Comparison of ENCODE assay signal across 23 cellular contexts in the genomic region with DNA sequence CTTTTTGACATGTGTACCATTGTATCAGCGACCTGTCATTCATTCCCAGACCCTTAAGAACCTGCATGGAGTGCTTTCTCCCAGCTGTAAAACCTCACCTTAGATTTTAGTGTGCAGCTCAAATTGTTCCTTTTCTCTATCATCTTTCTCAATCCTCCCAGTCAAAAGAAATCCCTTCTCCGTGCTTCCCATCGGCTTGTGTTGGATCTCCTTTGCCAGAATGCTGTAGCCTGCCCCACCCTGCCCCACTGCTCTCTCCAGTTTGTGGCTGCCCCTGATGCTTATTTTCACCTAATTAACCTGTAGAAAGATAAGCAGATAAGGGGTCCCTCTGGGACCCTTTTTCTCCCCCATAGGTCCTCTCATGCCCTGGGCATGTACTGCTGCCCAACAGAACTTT.
"Had no signal": no experiment of that assay in that cellular context is flagged by ENCODE, and none has a peak within 500 bp of the region (broad histone marks: within the 10 kb centered on the region; RNA-seq: fewer than 3 reads in every experiment).

No MANE protein-coding gene starts in this region.

- H3K4me1 Mint-ChIP-seq: immature natural killer cell had no signal

- H3K4me3 Mint-ChIP-seq: activated CD4-positive, alpha-beta T cell treated with anti-CD3 and anti-CD28 coated beads, Interleukin-2, amount 10 ng/mL, durations not matched to agents 7 days and 5 days; activated naive CD4-positive, alpha-beta T cell treated with anti-CD3 and anti-CD28 coated beads, Interleukin-2, amount 10 ng/mL, durations not matched to agents 7 days and 5 days; dendritic cell treated with granulocyte-macrophage colony-stimulating factor and Interleukin-4, amounts not matched to agents 40 ng/mL and 50 ng/mL, for 4 days; immature natural killer cell; memory B cell; natural killer cell; T-helper 1 cell treated with Interleukin-12 subunit alpha and Interleukin-12 subunit beta and Interleukin-4 antibody, amounts not matched to agents 30 μg/mL and 1 μg/mL, for 36 hours had no signal

- H3K9me3 Mint-ChIP-seq: activated CD4-positive, alpha-beta T cell treated with anti-CD3 and anti-CD28 coated beads, Interleukin-2, amount 10 ng/mL, durations not matched to agents 7 days and 5 days; activated naive CD4-positive, alpha-beta T cell treated with anti-CD3 and anti-CD28 coated beads, Interleukin-2, amount 10 ng/mL, durations not matched to agents 7 days and 5 days; immature natural killer cell; memory B cell; natural killer cell; T-helper 1 cell treated with Interleukin-12 subunit alpha and Interleukin-12 subunit beta and Interleukin-4 antibody, amounts not matched to agents 30 μg/mL and 1 μg/mL, for 36 hours had no signal

- H3K27me3 ChIP-seq: ascending aorta, breast epithelium, esophagus squamous epithelium, tibial artery had no signal

- H3K27ac Mint-ChIP-seq: activated CD4-positive, alpha-beta T cell treated with anti-CD3 and anti-CD28 coated beads, Interleukin-2, amount 10 ng/mL, durations not matched to agents 7 days and 5 days; activated naive CD4-positive, alpha-beta T cell treated with anti-CD3 and anti-CD28 coated beads, Interleukin-2, amount 10 ng/mL, durations not matched to agents 7 days and 5 days; dendritic cell treated with granulocyte-macrophage colony-stimulating factor and Interleukin-4, amounts not matched to agents 40 ng/mL and 50 ng/mL, for 4 days; immature natural killer cell; memory B cell; natural killer cell; T-helper 1 cell treated with Interleukin-12 subunit alpha and Interleukin-12 subunit beta and Interleukin-4 antibody, amounts not matched to agents 30 μg/mL and 1 μg/mL, for 36 hours had no signal

- DNase-seq: activated CD4-positive, alpha-beta T cell treated with anti-CD3 and anti-CD28 coated beads, Interleukin-2, amount 10 ng/mL, durations not matched to agents 7 days and 5 days; activated CD8-positive, alpha-beta memory T cell treated with anti-CD3 and anti-CD28 coated beads for 24 hours; activated CD8-positive, alpha-beta memory T cell treated with anti-CD3 and anti-CD28 coated beads, Interleukin-2, amount 50 U/mL, for 48 hours; activated effector memory CD4-positive, alpha-beta T cell treated with Interleukin-2 at 50 U/mL for 16 hours; activated naive CD4-positive, alpha-beta T cell treated with anti-CD3 and anti-CD28 coated beads, Interleukin-2, amount 10 ng/mL, durations not matched to agents 7 days and 5 days; activated T-cell treated with anti-CD3 and anti-CD28 coated beads, Interleukin-2, amount 50 U/mL, for 48 hours; effector CD8-positive, alpha-beta T cell; esophagus squamous epithelium; immature natural killer cell; natural killer cell; nucleus accumbens; posterior cingulate gyrus; retina; stimulated activated CD8-positive, alpha-beta memory T cell treated with anti-CD3 and anti-CD28 coated beads, Interleukin-4, amount 100 ng/mL, for 48 hours; stimulated activated naive CD4-positive, alpha-beta T cell treated with Interleukin-2 at 50 U/mL for 16 hours; substantia nigra; tibial artery had no signal

- H3K9me3 ChIP-seq: ascending aorta, breast epithelium, esophagus squamous epithelium, tibial artery had no signal

- ATAC-seq: activated CD4-positive, CD25-positive, alpha-beta regulatory T cell treated with anti-CD3 and anti-CD28 coated beads, Interleukin-2, amount 50 U/mL, for 24 hours; natural killer cell had no signal

- H3K27ac ChIP-seq: breast epithelium, esophagus squamous epithelium had no signal

- H3K4me1 ChIP-seq: breast epithelium, esophagus squamous epithelium had no signal

- H3K4me3 ChIP-seq: ascending aorta, breast epithelium, esophagus squamous epithelium, tibial artery had no signal

- H3K27me3 Mint-ChIP-seq: activated CD4-positive, alpha-beta T cell treated with anti-CD3 and anti-CD28 coated beads, Interleukin-2, amount 10 ng/mL, durations not matched to agents 7 days and 5 days; dendritic cell treated with granulocyte-macrophage colony-stimulating factor and Interleukin-4, amounts not matched to agents 40 ng/mL and 50 ng/mL, for 4 days; memory B cell had no signal
